8 cellular contexts compared by ENCODE assay signal in genomic region chr3:156483961-156484787, GRCh38.
DNase-seq lines count a peak whose midpoint lies in the region; ATAC-seq and TF ChIP-seq lines count a peak whose summit lies in the region.

No MANE protein-coding gene starts in this region.

- peak overlapping the region; percentile 65 for H2AFZ ChIP-seq in fibroblast of lung (ENCODE audit: low read length)

- H3K9me3 ChIP-seq in fibroblast of lung (ENCODE audit: control insufficient read depth, insufficient read depth, low read depth, low read length) = no peaks in the 10 kb centered on the region

- H3K27ac ChIP-seq in fibroblast of lung (ENCODE audit: insufficient read depth, low read length) (peak overlapping the region; percentile 36), skin epidermis (peak overlapping the region in 17 of 21 experiments; percentile 4 to 96 (median 61))

- H4K20me1 ChIP-seq in fibroblast of lung (ENCODE audit: control insufficient read depth, extremely low read depth, insufficient read depth, low read length) = no peaks in the 10 kb centered on the region

- no peaks in the 10 kb centered on the region for H3K27me3 Mint-ChIP-seq in activated CD8-positive, alpha-beta T cell treated with anti-CD3 and anti-CD28 coated beads for 36 hours

- no peaks in the 10 kb centered on the region for H3K79me2 ChIP-seq in fibroblast of lung (ENCODE audit: control insufficient read depth, insufficient read depth, low read length)

- H3K9me3 Mint-ChIP-seq in activated CD8-positive, alpha-beta T cell treated with anti-CD3 and anti-CD28 coated beads for 36 hours = no peaks in the 10 kb centered on the region

- peak; percentile 20 for DNase-seq in NCI-H2171 (lab: John Stamatoyannopoulos, UW)
- peak; percentile 67 for DNase-seq in activated CD8-positive, alpha-beta T cell treated with anti-CD3 and anti-CD28 coated beads for 36 hours
- DNase-seq in fibroblast of lung (ENCODE audit: low read depth in 2 of 2) = peak; percentile 69 to 93
- no peak for DNase-seq in NCI-H2029 (lab: John Stamatoyannopoulos, UW)
- no peak for DNase-seq in occipital lobe (lab: John Stamatoyannopoulos, UW)

- H3K4me1 Mint-ChIP-seq in activated CD8-positive, alpha-beta T cell treated with anti-CD3 and anti-CD28 coated beads for 36 hours (ENCODE audit: low read depth) = peaks cover 42% of the 10 kb centered on the region

- no peak for TF ChIP-seq CTCF in activated CD8-positive, alpha-beta T cell treated with anti-CD3 and anti-CD28 coated beads for 36 hours (IDR thresholded peaks at IDR 0.05)
- TF ChIP-seq CTCF in fibroblast of lung (conservative IDR thresholded peaks at IDR 0.05 in 1 of 2, IDR thresholded peaks at IDR 0.05 in 1 of 2; ENCODE audit: low read depth in 1 of 2, low read length in 2 of 2) = no peak

- no peaks in the 10 kb centered on the region for H3K36me3 Mint-ChIP-seq in activated CD8-positive, alpha-beta T cell treated with anti-CD3 and anti-CD28 coated beads for 36 hours (ENCODE audit: low read depth)

- CTCF ChIA-PET in activated CD8-positive, alpha-beta T cell treated with anti-CD3 and anti-CD28 coated beads for 36 hours (lab: Charles Lee) = interaction anchor here (1.3 to 3.9 kb wide), 4 partner anchors 10 to 334 kb away, joined by 4 to 24 read pairs (median 6); no protein-coding TSS in a partner anchor

- H3K4me3 Mint-ChIP-seq in activated CD8-positive, alpha-beta T cell treated with anti-CD3 and anti-CD28 coated beads for 36 hours = peak overlapping the region; percentile 68

- no peak overlapping the region for H3K9ac ChIP-seq in fibroblast of lung (ENCODE audit: insufficient read depth, low read length)

- ATAC-seq in GM18499 (IDR thresholded peaks at IDR 0.05; ENCODE audit: insufficient read depth, unreplicated experiment) (peak; percentile 69), HG02642 (IDR thresholded peaks at IDR 0.05; ENCODE audit: poor library complexity, unreplicated experiment) (peak; percentile 86)
- ATAC-seq in activated CD8-positive, alpha-beta T cell treated with anti-CD3 and anti-CD28 coated beads for 36 hours = peak; percentile 73

- H3K27ac Mint-ChIP-seq in activated CD8-positive, alpha-beta T cell treated with anti-CD3 and anti-CD28 coated beads for 36 hours = peak overlapping the region; percentile 87

- peaks cover 9% of the 10 kb centered on the region for H3K4me1 ChIP-seq in fibroblast of lung (ENCODE audit: control insufficient read depth, extremely low read depth, insufficient read depth, low read length)

- intact Hi-C loops in activated CD8-positive, alpha-beta T cell treated with anti-CD3 and anti-CD28 coated beads for 36 hours (cut with micrococcal nuclease) = loop anchor here (5.0 kb wide), 1 partner anchor 38 kb away; no protein-coding TSS in a partner anchor

- no peaks in the 10 kb centered on the region for H3K27me3 ChIP-seq in fibroblast of lung (ENCODE audit: control insufficient read depth, insufficient read depth, low read length)

- H3K4me2 ChIP-seq in fibroblast of lung (ENCODE audit: extremely low read depth, insufficient read depth, low read length) = peak overlapping the region; percentile 83

- POLR2A ChIA-PET in activated CD8-positive, alpha-beta T cell treated with anti-CD3 and anti-CD28 coated beads for 36 hours (lab: Charles Lee) = interaction anchor here (1.3 kb wide), 1 partner anchor 202 kb away, joined by 3 read pairs; no protein-coding TSS in a partner anchor

- H3K4me3 ChIP-seq in fibroblast of lung (replicated peaks in 1 of 4; ENCODE audit: control extremely low read depth in 1 of 4, insufficient read depth in 1 of 4, low read depth in 3 of 4, low read length in 4 of 4) (peak overlapping the region in 2 of 4 experiments; percentile 18 to 24), skin epidermis (no peak overlapping the region)

- H3K36me3 ChIP-seq in fibroblast of lung (ENCODE audit: control insufficient read depth, insufficient read depth, low read length) = no peaks in the 10 kb centered on the region

Comparison
In these comparisons a context has a peak if more than half of its experiments do, and no peak if none do; other contexts are left out.
1. DNase-seq: peak in NCI-H2171 (single experiment), activated CD8-positive, alpha-beta T cell treated with anti-CD3 and anti-CD28 coated beads for 36 hours (single experiment) and fibroblast of lung (2 of 2); none in NCI-H2029 (single experiment) and occipital lobe (single experiment).
2. Peak in every context shown above with its lines, with median percentiles within 50 percentile points of each other: ATAC-seq.